8 cellular contexts compared by ENCODE assay signal in the genomic region with DNA sequence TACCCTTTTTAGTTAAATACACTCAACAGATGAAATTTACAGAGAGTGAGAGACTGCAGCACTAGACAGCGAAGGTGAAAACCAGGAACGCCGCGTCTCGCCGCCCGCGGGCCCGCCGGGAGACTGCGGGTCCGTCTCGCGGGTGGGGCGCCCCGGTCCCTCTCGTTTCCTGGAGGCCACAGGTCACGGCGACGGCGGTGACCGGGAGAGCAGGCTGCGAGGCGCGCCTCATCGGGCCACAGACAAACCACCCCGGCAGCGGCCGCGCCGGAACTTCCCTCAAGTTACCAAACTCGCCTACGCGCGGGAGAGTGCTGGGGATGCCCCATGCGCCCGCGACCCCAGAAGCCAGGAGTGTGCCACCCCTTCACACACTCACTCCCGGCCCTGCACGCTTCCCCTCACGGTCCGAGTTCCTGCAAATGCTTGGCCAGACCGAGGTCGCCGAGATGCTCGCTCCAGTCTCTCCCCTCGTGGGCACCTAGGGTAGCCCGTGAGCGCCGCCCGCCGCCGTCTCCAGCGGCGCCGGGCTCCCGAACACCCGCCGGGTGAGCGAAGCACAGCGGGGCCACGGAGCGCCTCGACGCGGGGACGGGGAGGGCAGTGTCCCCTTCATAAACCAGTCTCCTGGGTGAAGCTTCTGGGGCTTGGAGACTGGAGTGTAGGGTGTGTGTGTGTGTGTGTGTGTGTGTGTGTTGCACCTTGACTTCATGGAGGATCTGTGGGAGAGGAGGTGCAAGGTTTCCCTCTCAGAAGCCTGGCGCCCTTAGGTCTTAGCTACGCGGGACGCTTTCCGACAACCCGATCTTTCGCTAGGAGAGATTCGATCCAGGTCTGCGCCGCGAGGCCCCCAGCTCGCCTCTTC. TPM values are rescaled to one million over a fixed set of nuclear protein-coding genes. Genes with fewer than 3 reads are reported as not detected.
DNase-seq lines count a peak whose midpoint lies in the region; ATAC-seq lines count a peak whose summit lies in the region.

No MANE protein-coding gene starts in this region.

- H3K27ac Mint-ChIP-seq in effector memory CD8-positive, alpha-beta T cell: peak overlapping the region; percentile 88 to 89

- peaks cover 23% of the 10 kb centered on the region in 2 donors for H3K27me3 Mint-ChIP-seq in effector memory CD8-positive, alpha-beta T cell

- no peaks in the 10 kb centered on the region for H3K9me3 Mint-ChIP-seq in effector memory CD8-positive, alpha-beta T cell

- WGBS in mesodermal cell (ENCODE audit: insufficient coverage in 2 of 2), 2 experiments: 0% methylated on average over 67 to 77 of the region's 79 CpGs

- no peaks in the 10 kb centered on the region for H3K36me3 ChIP-seq in mesodermal cell (ENCODE audit: control insufficient read depth, insufficient read depth, low read length)

- H3K36me3 Mint-ChIP-seq in effector memory CD8-positive, alpha-beta T cell (ENCODE audit: insufficient read depth): peaks cover 40% of the 10 kb centered on the region

- H3K9me3 ChIP-seq in mesodermal cell (ENCODE audit: control insufficient read depth, low read length): no peaks in the 10 kb centered on the region

- H3K4me3 Mint-ChIP-seq in effector memory CD8-positive, alpha-beta T cell: peak overlapping the region; percentile 81

- no peak overlapping the region for H3K27ac ChIP-seq in mesodermal cell (ENCODE audit: low read depth, low read length, severe bottlenecking)

- ATAC-seq in GM18502 (IDR thresholded peaks at IDR 0.05; ENCODE audit: poor library complexity, unreplicated experiment) (peak; percentile 31), HG03342 (IDR thresholded peaks at IDR 0.05; ENCODE audit: unreplicated experiment) (no peak)
- peak; percentile 60 for ATAC-seq in effector memory CD8-positive, alpha-beta T cell (replicated peaks)

- DNase-seq in KG1 (lab: John Stamatoyannopoulos, UW) (peak; percentile 8), NK-92 (lab: John Stamatoyannopoulos, UW; ENCODE audit: unreplicated experiment) (no peak)
- peak; percentile 92 for DNase-seq in activated CD8-positive, alpha-beta memory T cell treated with anti-CD3 and anti-CD28 coated beads for 24 hours
- peak; percentile 60 to 73 (median 71) for DNase-seq in effector memory CD8-positive, alpha-beta T cell
- DNase-seq in stimulated activated CD8-positive, alpha-beta memory T cell treated with anti-CD3 and anti-CD28 coated beads, Interleukin-12 subunit alpha, Interleukin-12 subunit beta, amount 100 ng/mL, for 4 hours (ENCODE audit: low read depth): peak; percentile 78

- peak overlapping the region; percentile 67 for H3K4me3 ChIP-seq in mesodermal cell (ENCODE audit: extremely low read depth, insufficient read depth, low read length, poor library complexity, severe bottlenecking)

- peaks cover 0 to 8% of the 10 kb centered on the region in 2 donors for H3K4me1 Mint-ChIP-seq in effector memory CD8-positive, alpha-beta T cell (ENCODE audit: low read depth in 2 of 2)

- peaks cover 11% of the 10 kb centered on the region for H3K4me1 ChIP-seq in mesodermal cell (ENCODE audit: control insufficient read depth, insufficient read depth, low read length, poor library complexity, severe bottlenecking)

RNA-seq across cellular contexts. Expression of a gene that starts 1.4 kb away (rescaled TPM):
- polyA plus RNA-seq in mesodermal cell (2013, experiment 1 of 2): 7.2 TPM
- polyA plus RNA-seq in mesodermal cell (2013, experiment 2 of 2): 5.3 TPM
